ENCODE assay signal across 17 cellular contexts in genomic region chr1:107009286-107009685, GRCh38. TPM values are rescaled to one million over a fixed set of nuclear protein-coding genes. Genes with fewer than 3 reads are reported as not detected.
DNase-seq lines count a peak whose midpoint lies in the region; ATAC-seq and TF ChIP-seq lines count a peak whose summit lies in the region.
"Had no signal": no experiment of that assay in that cellular context is flagged by ENCODE, and none has a peak within 500 bp of the region (broad histone marks: within the 10 kb centered on the region; RNA-seq: fewer than 3 reads in every experiment).

No MANE protein-coding gene starts in this region.

- H3K4me3 ChIP-seq in fibroblast of the aortic adventitia (ENCODE audit: low read depth, low read length) (no peak overlapping the region), gastrocnemius medialis (no peak overlapping the region)
- H3K4me3 ChIP-seq: Peyer's patch had no signal

- H3K4me1 ChIP-seq in gastrocnemius medialis = no peaks in the 10 kb centered on the region
- H3K4me1 ChIP-seq: Peyer's patch had no signal

- no peaks in the 10 kb centered on the region for H3K9me3 ChIP-seq in gastrocnemius medialis
- H3K9me3 ChIP-seq: Peyer's patch had no signal

- DNase-seq in NCI-H446 treated with DMSO at 0.1 percent for 48 hours (lab: John Stamatoyannopoulos, UW) (peak; percentile 90), fibroblast of the aortic adventitia (ENCODE audit: low read depth) (peak; percentile 25), middle frontal gyrus (ENCODE audit: extremely low spot score, low spot score) (peak; percentile 4), superior temporal gyrus (ENCODE audit: extremely low spot score) (peak; percentile 42), gastrocnemius medialis (no peak)
- DNase-seq: GDM1, H9, HFFc6, KG1, NCI-H1092, NCI-H1436 treated with DMSO at 0.1 percent for 48 hours, NCI-H1930, NCI-H524, NCI-H774, Peyer's patch had no signal

- TF ChIP-seq CTCF in fibroblast of the aortic adventitia (IDR thresholded peaks at IDR 0.05; ENCODE audit: insufficient read depth, low read length) (no peak), gastrocnemius medialis (IDR thresholded peaks at IDR 0.05 in 4 of 5, conservative IDR thresholded peaks at IDR 0.05 in 1 of 5) (no peak)

- in situ Hi-C loops in gastrocnemius medialis (cut with MboI; ENCODE audit: low sequenced_read_pairs in 4 of 4) = no loop called here

- no peaks in the 10 kb centered on the region for H3K36me3 ChIP-seq in gastrocnemius medialis
- H3K36me3 ChIP-seq: Peyer's patch had no signal

- no peak for TF ChIP-seq POLR2A in gastrocnemius medialis (IDR thresholded peaks at IDR 0.05)

- no peak for ATAC-seq in gastrocnemius medialis
- no peak for ATAC-seq in GM18519 (IDR thresholded peaks at IDR 0.05; ENCODE audit: low FRiP score, unreplicated experiment)
- ATAC-seq in HG03439 (IDR thresholded peaks at IDR 0.05; ENCODE audit: unreplicated experiment) = no peak

- H3K27ac ChIP-seq in gastrocnemius medialis = no peak overlapping the region
- H3K27ac ChIP-seq: Peyer's patch had no signal

- no peaks in the 10 kb centered on the region for H3K27me3 ChIP-seq in gastrocnemius medialis
- H3K27me3 ChIP-seq: Peyer's patch had no signal

- intact Hi-C loops in gastrocnemius medialis (cut with DNase I; ENCODE audit: low total_unique reads) = no loop called here

RNA-seq across cellular contexts. Expression of gene PRMT6, which starts 47.2 kb away (rescaled TPM):
- 18.3 and 20.1 TPM in 2 replicates for total RNA-seq in fibroblast of the aortic adventitia (ENCODE audit: low replicate concordance)
- 1 to 10 TPM in 2 of 4 donors, under 1 TPM in 2; 0.19 to 2.0 (median 1.5) TPM for total RNA-seq in gastrocnemius medialis

Comparison
In these comparisons a context has a peak if more than half of its experiments do, and no peak if none do; other contexts are left out.
1. DNase-seq: peak in NCI-H446 treated with DMSO at 0.1 percent for 48 hours (single experiment), fibroblast of the aortic adventitia (single experiment), middle frontal gyrus (single experiment) and superior temporal gyrus (single experiment); none in gastrocnemius medialis (0 of 2).